In genomic region chr12:48054955-48055821, GRCh38 we compare ENCODE assay signal across 21 cellular contexts. TPM values are rescaled to one million over a fixed set of nuclear protein-coding genes. Genes with fewer than 3 reads are reported as not detected.
DNase-seq lines count a peak whose midpoint lies in the region; ATAC-seq, FAIRE-seq and TF ChIP-seq lines count a peak whose summit lies in the region.
"Had no signal": no experiment of that assay in that cellular context is flagged by ENCODE, and none has a peak within 500 bp of the region (broad histone marks: within the 10 kb centered on the region; RNA-seq: fewer than 3 reads in every experiment).

No MANE protein-coding gene starts in this region.

- POLR2A ChIA-PET in CD4-positive, alpha-beta T cell (lab: Charles Lee) = no interaction called here
- POLR2A ChIA-PET in activated CD4-positive, alpha-beta memory T cell treated with anti-CD3 and anti-CD28 coated beads for 36 hours (lab: Charles Lee) = no interaction called here

- H3K27me3 Mint-ChIP-seq in activated CD4-positive, alpha-beta T cell treated with anti-CD3 and anti-CD28 coated beads, Interleukin-2, amount 10 ng/mL, durations not matched to agents 24 days and 14 days = no peaks in the 10 kb centered on the region
- no peaks in the 10 kb centered on the region for H3K27me3 Mint-ChIP-seq in CD4-positive, alpha-beta T cell
- H3K27me3 Mint-ChIP-seq in activated CD4-positive, alpha-beta memory T cell treated with anti-CD3 and anti-CD28 coated beads for 36 hours = no peaks in the 10 kb centered on the region
- H3K27me3 Mint-ChIP-seq: CD4-positive, CD25-positive, alpha-beta regulatory T cell had no signal

- CTCF ChIA-PET in CD4-positive, alpha-beta T cell (lab: Charles Lee) = no interaction called here
- CTCF ChIA-PET in activated CD4-positive, alpha-beta memory T cell treated with anti-CD3 and anti-CD28 coated beads for 36 hours (lab: Charles Lee) = interaction anchor here (1.1 kb wide), 1 partner anchor 134 kb away, joined by 3 read pairs; no protein-coding TSS in a partner anchor

- DNase-seq in activated CD4-positive, alpha-beta T cell treated with anti-CD3 and anti-CD28 coated beads, Interleukin-2, amount 10 ng/mL, durations not matched to agents 24 days and 14 days = peak; percentile 72
- no peak for DNase-seq in activated CD4-positive, alpha-beta T cell treated with anti-CD3 and anti-CD28 coated beads for 1 hour
- no peak for DNase-seq in CD4-positive, alpha-beta T cell
- DNase-seq in HTR-8/SVneo (ENCODE audit: insufficient read length, low spot score) = no peak
- peak; percentile 16 for DNase-seq in activated CD4-positive, alpha-beta memory T cell treated with anti-CD3 and anti-CD28 coated beads for 36 hours
- no peak for DNase-seq in NCI-H510A treated with DMSO at 0.1 percent for 48 hours (lab: John Stamatoyannopoulos, UW)
- DNase-seq: AML-193, Calu3, DMS79, H9, NCI-H2029, NCI-H226, NCI-H526 treated with DMSO at 0.1 percent for 48 hours had no signal

- peak; percentile 58 for FAIRE-seq in HTR-8/SVneo (lab: Jason Lieb, UNC)
- FAIRE-seq: GM12878 had no signal

- TF ChIP-seq CTCF in CD4-positive, alpha-beta T cell (IDR thresholded peaks at IDR 0.05) = no peak

- no peak overlapping the region for H3K27ac ChIP-seq in CD4-positive, alpha-beta T cell (ENCODE audit: low read depth, low read length)
- H3K27ac ChIP-seq: KMS-11 had no signal

- H3K27ac Mint-ChIP-seq in activated CD4-positive, alpha-beta T cell treated with anti-CD3 and anti-CD28 coated beads, Interleukin-2, amount 10 ng/mL, durations not matched to agents 24 days and 14 days = no peak overlapping the region
- H3K27ac Mint-ChIP-seq in CD4-positive, alpha-beta T cell = no peak overlapping the region
- H3K27ac Mint-ChIP-seq in activated CD4-positive, alpha-beta memory T cell treated with anti-CD3 and anti-CD28 coated beads for 36 hours = no peak overlapping the region

- ATAC-seq in CD4-positive, alpha-beta T cell (ENCODE audit: poor library complexity) = peak; percentile 14
- ATAC-seq in GM21576 (IDR thresholded peaks at IDR 0.05; ENCODE audit: unreplicated experiment) = no peak
- ATAC-seq in HG02798 (IDR thresholded peaks at IDR 0.05; ENCODE audit: poor library complexity, unreplicated experiment) = no peak
- ATAC-seq: GM12878, Panc1, Right ventricle myocardium inferior, SK-N-SH treated with all-trans-retinoic acid at 6 μM for 48 hours had no signal

- H3K9me3 Mint-ChIP-seq in activated CD4-positive, alpha-beta T cell treated with anti-CD3 and anti-CD28 coated beads, Interleukin-2, amount 10 ng/mL, durations not matched to agents 24 days and 14 days = peaks cover 17% of the 10 kb centered on the region
- no peaks in the 10 kb centered on the region for H3K9me3 Mint-ChIP-seq in CD4-positive, alpha-beta T cell
- peaks cover 13% of the 10 kb centered on the region for H3K9me3 Mint-ChIP-seq in activated CD4-positive, alpha-beta memory T cell treated with anti-CD3 and anti-CD28 coated beads for 36 hours
- H3K9me3 Mint-ChIP-seq: H9 had no signal

- H3K36me3 Mint-ChIP-seq in activated CD4-positive, alpha-beta T cell treated with anti-CD3 and anti-CD28 coated beads, Interleukin-2, amount 10 ng/mL, durations not matched to agents 24 days and 14 days (ENCODE audit: low read depth) = peaks cover 36% of the 10 kb centered on the region
- H3K36me3 Mint-ChIP-seq in CD4-positive, alpha-beta T cell (ENCODE audit: low read depth) = peaks cover 40% of the 10 kb centered on the region
- H3K36me3 Mint-ChIP-seq in activated CD4-positive, alpha-beta memory T cell treated with anti-CD3 and anti-CD28 coated beads for 36 hours = peaks cover 20% of the 10 kb centered on the region

- H3K4me1 Mint-ChIP-seq in activated CD4-positive, alpha-beta T cell treated with anti-CD3 and anti-CD28 coated beads, Interleukin-2, amount 10 ng/mL, durations not matched to agents 24 days and 14 days = peaks cover 4% of the 10 kb centered on the region
- no peaks in the 10 kb centered on the region for H3K4me1 Mint-ChIP-seq in CD4-positive, alpha-beta T cell (ENCODE audit: low read depth)
- H3K4me1 Mint-ChIP-seq in activated CD4-positive, alpha-beta memory T cell treated with anti-CD3 and anti-CD28 coated beads for 36 hours (ENCODE audit: low read depth) = no peaks in the 10 kb centered on the region
- H3K4me1 Mint-ChIP-seq: H9 had no signal

- peaks cover 5% of the 10 kb centered on the region for H3K9me3 ChIP-seq in CD4-positive, alpha-beta T cell (ENCODE audit: control insufficient read depth, low read length)

- no peak overlapping the region for H3K4me3 Mint-ChIP-seq in activated CD4-positive, alpha-beta T cell treated with anti-CD3 and anti-CD28 coated beads, Interleukin-2, amount 10 ng/mL, durations not matched to agents 24 days and 14 days
- no peak overlapping the region for H3K4me3 Mint-ChIP-seq in CD4-positive, alpha-beta T cell
- no peak overlapping the region for H3K4me3 Mint-ChIP-seq in activated CD4-positive, alpha-beta memory T cell treated with anti-CD3 and anti-CD28 coated beads for 36 hours
- H3K4me3 Mint-ChIP-seq: CD4-positive, CD25-positive, alpha-beta regulatory T cell; H9 had no signal

- H3K27me3 ChIP-seq in CD4-positive, alpha-beta T cell (ENCODE audit: control insufficient read depth, insufficient read depth, low read length) = no peaks in the 10 kb centered on the region

- intact Hi-C loops in activated CD4-positive, alpha-beta T cell treated with anti-CD3 and anti-CD28 coated beads, Interleukin-2, amount 10 ng/mL, durations not matched to agents 24 days and 14 days (cut with micrococcal nuclease) = no loop called here
- intact Hi-C loops in CD4-positive, alpha-beta T cell (cut with DNase I, micrococcal nuclease) = no loop called here
- intact Hi-C loops in activated CD4-positive, alpha-beta memory T cell treated with anti-CD3 and anti-CD28 coated beads for 36 hours (cut with micrococcal nuclease) = no loop called here

RNA-seq across cellular contexts. Expression of gene SENP1, which starts 50.7 kb away (rescaled TPM):
- total RNA-seq in activated CD4-positive, alpha-beta T cell treated with anti-CD3 and anti-CD28 coated beads, Interleukin-2, amount 10 ng/mL, durations not matched to agents 24 days and 14 days = 55.4 and 58.6 TPM in 2 replicates
- total RNA-seq in CD4-positive, alpha-beta T cell = 10 to 100 TPM; 20.3 to 25.7 TPM
- 10 to 100 TPM; 37.7 to 41.6 TPM for total RNA-seq in activated CD4-positive, alpha-beta memory T cell treated with anti-CD3 and anti-CD28 coated beads for 36 hours

RNA-seq across cellular contexts. Expression of gene COL2A1, which starts 50.9 kb away (rescaled TPM):
- total RNA-seq in activated CD4-positive, alpha-beta T cell treated with anti-CD3 and anti-CD28 coated beads, Interleukin-2, amount 10 ng/mL, durations not matched to agents 24 days and 14 days = 0.07 TPM in 1 of 2 replicates, not detected in the other
- total RNA-seq in CD4-positive, alpha-beta T cell = not detected
- not detected for total RNA-seq in activated CD4-positive, alpha-beta memory T cell treated with anti-CD3 and anti-CD28 coated beads for 36 hours
- total RNA-seq: CD4-positive, CD25-positive, alpha-beta regulatory T cell; Right ventricle myocardium inferior had no signal

Comparison
In these comparisons a context has a peak if more than half of its experiments do, and no peak if none do; other contexts are left out.
1. DNase-seq: peak in activated CD4-positive, alpha-beta T cell treated with anti-CD3 and anti-CD28 coated beads, Interleukin-2, amount 10 ng/mL, durations not matched to agents 24 days and 14 days (single experiment) and activated CD4-positive, alpha-beta memory T cell treated with anti-CD3 and anti-CD28 coated beads for 36 hours (single experiment); none in activated CD4-positive, alpha-beta T cell treated with anti-CD3 and anti-CD28 coated beads for 1 hour (single experiment), CD4-positive, alpha-beta T cell (0 of 10), HTR-8/SVneo (single experiment) and NCI-H510A treated with DMSO at 0.1 percent for 48 hours (single experiment).